In the genomic region with DNA sequence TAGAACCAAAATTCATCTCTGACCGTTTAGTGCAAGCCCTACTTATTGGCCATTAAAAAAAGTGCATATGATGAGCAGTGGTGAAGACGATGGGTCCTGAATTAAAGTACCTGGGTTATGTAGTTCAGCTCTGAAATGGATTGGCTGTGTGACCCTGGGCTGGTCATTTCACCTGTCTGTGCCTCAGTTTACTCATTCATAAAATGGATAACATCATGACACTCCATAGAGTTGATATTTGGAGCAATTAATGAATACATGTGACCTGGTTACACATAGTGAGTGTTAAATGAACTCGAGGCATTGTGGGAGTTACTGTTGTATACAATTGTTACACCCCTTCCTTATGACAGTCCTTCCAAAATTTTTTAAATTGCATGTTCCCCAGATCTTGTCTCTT, we compare ENCODE assay signal across 14 cellular contexts.
"Had no signal": no experiment of that assay in that cellular context is flagged by ENCODE, and none has a peak within 500 bp of the region (broad histone marks: within the 10 kb centered on the region; RNA-seq: fewer than 3 reads in every experiment).

No MANE protein-coding gene starts in this region.

- H3K27ac Mint-ChIP-seq: activated naive CD8-positive, alpha-beta T cell; activated T-helper 2 cell treated with anti-CD3 and anti-CD28 coated beads, Interferon-gamma antibody, Interleukin-2, Interleukin-4, amounts not matched to agents 10 μg/mL and 5 μg/mL and 100 μg/mL, durations not matched to agents 14 hours and 24 hours and 36 hours; nephron progenitor cell; stimulated activated naive CD8-positive, alpha-beta T cell treated with anti-CD3 and anti-CD28 coated beads, Interleukin-15, Interleukin-2, amounts not matched to agents 100 ng/mL and 50 ng/mL, for 24 hours had no signal

- H3K4me3 Mint-ChIP-seq: activated CD8-positive, alpha-beta T cell treated with anti-CD3 and anti-CD28 coated beads, Interleukin-2, amount 10 ng/mL, durations not matched to agents 7 days and 5 days; activated naive CD8-positive, alpha-beta T cell; nephron progenitor cell; stimulated activated naive CD8-positive, alpha-beta T cell treated with anti-CD3 and anti-CD28 coated beads, Interleukin-15, Interleukin-2, amounts not matched to agents 100 ng/mL and 50 ng/mL, for 24 hours had no signal

- H3K9me3 ChIP-seq: colonic mucosa, lower lobe of right lung, pancreas, SK-N-SH had no signal

- H3K4me2 ChIP-seq: hepatocyte, SK-N-SH had no signal

- H3K27me3 Mint-ChIP-seq: activated naive CD8-positive, alpha-beta T cell; stimulated activated naive CD8-positive, alpha-beta T cell treated with anti-CD3 and anti-CD28 coated beads, Interleukin-15, Interleukin-2, amounts not matched to agents 100 ng/mL and 50 ng/mL, for 24 hours had no signal

- H3K27me3 ChIP-seq: colonic mucosa, hepatocyte, pancreas had no signal

- H2AFZ ChIP-seq: hepatocyte had no signal

- H3K4me3 ChIP-seq: colonic mucosa, hepatocyte, lower lobe of right lung, pancreas had no signal

- H3K4me1 ChIP-seq: colonic mucosa had no signal

- DNase-seq: activated CD4-positive, alpha-beta T cell treated with anti-CD3 and anti-CD28 coated beads for 48 hours; activated CD8-positive, alpha-beta T cell treated with anti-CD3 and anti-CD28 coated beads, Interleukin-2, amount 10 ng/mL, durations not matched to agents 7 days and 5 days; aorta; colonic mucosa; effector CD4-positive, alpha-beta T cell; lower lobe of right lung; nephron progenitor cell; pancreas; SK-N-SH; stimulated activated CD4-positive, alpha-beta T cell treated with anti-CD3 and anti-CD28 coated beads, Interleukin-12 subunit alpha, Interleukin-12 subunit beta, amount 100 ng/mL, for 4 hours had no signal

- H3K27ac ChIP-seq: colonic mucosa, hepatocyte, pancreas had no signal

- ATAC-seq: activated CD8-positive, alpha-beta T cell treated with anti-CD3 and anti-CD28 coated beads, Interleukin-2, amount 10 ng/mL, durations not matched to agents 7 days and 5 days; lower lobe of right lung; pancreas had no signal

- H3K9me3 Mint-ChIP-seq: activated T-helper 2 cell treated with anti-CD3 and anti-CD28 coated beads, Interferon-gamma antibody, Interleukin-2, Interleukin-4, amounts not matched to agents 10 μg/mL and 5 μg/mL and 100 μg/mL, durations not matched to agents 14 hours and 24 hours and 36 hours; nephron progenitor cell; stimulated activated naive CD8-positive, alpha-beta T cell treated with anti-CD3 and anti-CD28 coated beads, Interleukin-15, Interleukin-2, amounts not matched to agents 100 ng/mL and 50 ng/mL, for 24 hours had no signal

- H3K9ac ChIP-seq: SK-N-SH had no signal
